ENCODE assay signal across 18 cellular contexts in genomic region chr16:89616576-89617437, GRCh38. TPM values are rescaled to one million over a fixed set of nuclear protein-coding genes. Genes with fewer than 3 reads are reported as not detected.
DNase-seq lines count a peak whose midpoint lies in the region; ATAC-seq and TF ChIP-seq lines count a peak whose summit lies in the region.
"Had no signal": no experiment of that assay in that cellular context is flagged by ENCODE, and none has a peak within 500 bp of the region (broad histone marks: within the 10 kb centered on the region; RNA-seq: fewer than 3 reads in every experiment).

No MANE protein-coding gene starts in this region.

- H3K27ac ChIP-seq in parathyroid adenoma (peak overlapping the region; percentile 36), testis (no peak overlapping the region)
- H3K27ac ChIP-seq: ascending aorta had no signal

- no peaks in the 10 kb centered on the region for H3K36me3 ChIP-seq in parathyroid adenoma (ENCODE audit: control insufficient read depth, insufficient read depth, low read length)
- no peaks in the 10 kb centered on the region for H3K36me3 ChIP-seq in testis (ENCODE audit: low read depth, missing control alignments)
- H3K36me3 ChIP-seq: ascending aorta had no signal

- H3K4me3 Mint-ChIP-seq in activated T-cell treated with anti-CD3 and anti-CD28 coated beads, Interleukin-2, amount 50 U/mL, for 24 hours: no peak overlapping the region
- H3K4me3 Mint-ChIP-seq in T-helper 17 cell: no peak overlapping the region
- H3K4me3 Mint-ChIP-seq in central memory CD8-positive, alpha-beta T cell: peak overlapping the region; percentile 44

- no peaks in the 10 kb centered on the region for H3K9me3 Mint-ChIP-seq in activated T-cell treated with anti-CD3 and anti-CD28 coated beads, Interleukin-2, amount 50 U/mL, for 24 hours
- H3K9me3 Mint-ChIP-seq in central memory CD8-positive, alpha-beta T cell: peaks cover 10% of the 10 kb centered on the region

- peak; percentile 35 for ATAC-seq in T-helper 17 cell
- no peak for ATAC-seq in central memory CD8-positive, alpha-beta T cell (replicated peaks; ENCODE audit: extremely low read depth, poor library complexity, severe bottlenecking)

- 80 to 82% methylated on average over 27 of the region's 27 CpGs for WGBS in testis, 2 donors

- H3K27me3 Mint-ChIP-seq in activated T-cell treated with anti-CD3 and anti-CD28 coated beads, Interleukin-2, amount 50 U/mL, for 24 hours: peaks cover under 1% of the 10 kb centered on the region
- peaks cover 2% of the 10 kb centered on the region for H3K27me3 Mint-ChIP-seq in T-helper 17 cell
- H3K27me3 Mint-ChIP-seq in central memory CD8-positive, alpha-beta T cell: no peaks in the 10 kb centered on the region

- no peak for DNase-seq in activated T-cell treated with anti-CD3 and anti-CD28 coated beads, Interleukin-2, amount 50 U/mL, for 24 hours
- DNase-seq in activated T-cell treated with anti-CD3 and anti-CD28 coated beads for 4 hours (no peak), T-helper 17 cell (no peak), testis (no peak), T1000 (lab: John Stamatoyannopoulos, UW) (no peak)
- DNase-seq in central memory CD8-positive, alpha-beta T cell (ENCODE audit: low spot score in 2 of 2): no peak
- no peak for DNase-seq in stimulated activated CD4-positive, alpha-beta T cell treated with anti-CD3 and anti-CD28 coated beads, Interleukin-4, amount 100 ng/mL, for 24 hours
- DNase-seq: activated CD4-positive, alpha-beta T cell treated with anti-CD3 and anti-CD28 coated beads, Interleukin-2, amount 50 U/mL, for 4 hours; dermis blood vessel endothelial cell; hypothalamus; NCI-H187; NCI-H69 had no signal

- H3K4me1 ChIP-seq in parathyroid adenoma (no peaks in the 10 kb centered on the region), testis (no peaks in the 10 kb centered on the region)
- H3K4me1 ChIP-seq: ascending aorta had no signal

- intact Hi-C loops in testis (cut with DNase I; ENCODE audit: low total_unique reads): no loop called here

- no peaks in the 10 kb centered on the region for H3K36me3 Mint-ChIP-seq in activated T-cell treated with anti-CD3 and anti-CD28 coated beads, Interleukin-2, amount 50 U/mL, for 24 hours (ENCODE audit: low read depth)
- H3K36me3 Mint-ChIP-seq in T-helper 17 cell (ENCODE audit: low read depth): no peaks in the 10 kb centered on the region
- H3K36me3 Mint-ChIP-seq in central memory CD8-positive, alpha-beta T cell (ENCODE audit: insufficient read depth): peaks cover 4% of the 10 kb centered on the region

- H3K9ac ChIP-seq in parathyroid adenoma: no peak overlapping the region

- H3K27ac Mint-ChIP-seq in activated T-cell treated with anti-CD3 and anti-CD28 coated beads, Interleukin-2, amount 50 U/mL, for 24 hours: peak overlapping the region; percentile 64
- no peak overlapping the region for H3K27ac Mint-ChIP-seq in T-helper 17 cell
- H3K27ac Mint-ChIP-seq in central memory CD8-positive, alpha-beta T cell (ENCODE audit: low read depth): peak overlapping the region; percentile 96

- H3K9me3 ChIP-seq in T-helper 17 cell (ENCODE audit: control insufficient read depth, low read length, poor library complexity, severe bottlenecking) (no peaks in the 10 kb centered on the region), parathyroid adenoma (ENCODE audit: control insufficient read depth, low read length) (no peaks in the 10 kb centered on the region), testis (no peaks in the 10 kb centered on the region)
- H3K9me3 ChIP-seq: ascending aorta had no signal

- no peaks in the 10 kb centered on the region for H3K79me2 ChIP-seq in parathyroid adenoma

- H3K4me1 Mint-ChIP-seq in activated T-cell treated with anti-CD3 and anti-CD28 coated beads, Interleukin-2, amount 50 U/mL, for 24 hours (ENCODE audit: low read depth): peaks cover 12% of the 10 kb centered on the region
- H3K4me1 Mint-ChIP-seq in T-helper 17 cell: peaks cover 5% of the 10 kb centered on the region
- H3K4me1 Mint-ChIP-seq in central memory CD8-positive, alpha-beta T cell: peaks cover 14% of the 10 kb centered on the region

- H3K27me3 ChIP-seq in parathyroid adenoma (ENCODE audit: control insufficient read depth, insufficient read depth, low read length) (no peaks in the 10 kb centered on the region), testis (no peaks in the 10 kb centered on the region)
- H3K27me3 ChIP-seq: ascending aorta had no signal

- TF ChIP-seq CTCF in parathyroid adenoma (IDR thresholded peaks at IDR 0.05) (no peak), testis (IDR thresholded peaks at IDR 0.05) (no peak)

- H3K4me3 ChIP-seq in parathyroid adenoma (ENCODE audit: low read depth, low read length): no peak overlapping the region
- H3K4me3 ChIP-seq in testis: no peak overlapping the region
- H3K4me3 ChIP-seq: ascending aorta had no signal

- no peak overlapping the region for H2AFZ ChIP-seq in parathyroid adenoma

- no peak overlapping the region for H3K4me2 ChIP-seq in parathyroid adenoma (ENCODE audit: low read length)

- TF ChIP-seq POLR2A in testis (IDR thresholded peaks at IDR 0.05): no peak

RNA-seq across cellular contexts. Expression of gene DPEP1, which starts 3.4 kb away (rescaled TPM):
- total RNA-seq in T-helper 17 cell (not detected), testis (100 to 1,000 TPM; 125 to 256 TPM)
- 105 TPM for polyA plus RNA-seq in testis (ENCODE audit: insufficient read depth, low read depth, low replicate concordance)
- total RNA-seq: ascending aorta; skeletal muscle tissue; T-helper 2 cell treated with Interferon-gamma antibody and Interleukin-4, amounts not matched to agents 100 ng/mL and 5 ng/mL, for 36 hours had no signal
- polyA plus RNA-seq: fibroblast of lung had no signal

RNA-seq across cellular contexts. Expression of gene CHMP1A, which starts 40.7 kb away (rescaled TPM):
- total RNA-seq in T-helper 17 cell: 10 to 100 TPM; 75.3 to 76.9 TPM
- 100 to 1,000 TPM; 106 to 123 TPM for total RNA-seq in testis
- polyA plus RNA-seq in testis (ENCODE audit: insufficient read depth, low read depth, low replicate concordance): 90.0 TPM

RNA-seq across cellular contexts. Expression of gene SPATA33, which starts 40.8 kb away (rescaled TPM):
- 10 to 100 TPM in 1 of 2 donors, 1 to 10 TPM in 1; 8.3 to 10.1 TPM for total RNA-seq in T-helper 17 cell
- 10 to 100 TPM; 45.8 to 85.0 TPM for total RNA-seq in testis
- 201 TPM for polyA plus RNA-seq in testis (ENCODE audit: insufficient read depth, low read depth, low replicate concordance)

RNA-seq across cellular contexts. Expression of gene CPNE7, which starts 41.2 kb away (rescaled TPM):
- 1 to 10 TPM; 4.7 to 8.2 TPM for total RNA-seq in T-helper 17 cell
- 10 to 100 TPM; 12.5 to 15.0 TPM for total RNA-seq in testis
- polyA plus RNA-seq in testis (ENCODE audit: insufficient read depth, low read depth, low replicate concordance): 3.3 TPM
- total RNA-seq: ascending aorta, skeletal muscle tissue, subcutaneous adipose tissue had no signal

RNA-seq across cellular contexts. Expression of gene RPL13, which starts 56.3 kb away (rescaled TPM):
- 1,000 to 10,000 TPM; 4,192 to 4,476 TPM for total RNA-seq in T-helper 17 cell
- 1,000 to 10,000 TPM; 1,952 to 3,862 TPM for total RNA-seq in testis
- 1,947 TPM for polyA plus RNA-seq in testis (ENCODE audit: insufficient read depth, low read depth, low replicate concordance)

Comparison
In these comparisons a context has a peak if more than half of its experiments do, and no peak if none do; other contexts are left out.
1. RNA of gene DPEP1, which starts 3.4 kb away (total RNA-seq): 125 to 256 TPM in testis; not detected in T-helper 17 cell; every median in the first group is over 100 times any median in the second.
2. RNA of gene SPATA33, which starts 40.8 kb away (total RNA-seq): 45.8 to 85.0 TPM in testis; 8.3 to 10.1 TPM in T-helper 17 cell; every median in the first group is over 4 times any median in the second.